In the genomic region with DNA sequence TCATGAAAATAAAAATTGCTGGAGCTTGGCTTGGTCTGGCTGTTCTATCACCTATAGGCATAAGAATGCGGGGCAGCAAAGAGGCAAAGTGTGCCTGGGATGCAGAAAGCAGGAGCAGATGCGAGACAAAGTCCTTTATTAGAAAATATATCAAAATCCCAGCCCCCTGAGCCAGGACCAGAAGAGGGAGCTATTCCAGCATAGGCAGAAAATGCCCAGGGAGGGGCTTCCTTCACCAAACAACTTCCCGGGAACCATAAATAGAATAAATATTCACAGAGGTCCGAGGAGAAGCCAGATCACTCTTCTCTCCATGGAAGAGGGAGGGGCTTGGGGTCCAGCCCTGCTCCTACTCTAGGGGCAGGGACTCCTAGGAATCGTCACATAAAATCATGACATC, we compare ENCODE assay signal across 19 cellular contexts. TPM values are rescaled to one million over a fixed set of nuclear protein-coding genes. Genes with fewer than 3 reads are reported as not detected.
DNase-seq lines count a peak whose midpoint lies in the region; ATAC-seq, FAIRE-seq and TF ChIP-seq lines count a peak whose summit lies in the region.
"Had no signal": no experiment of that assay in that cellular context is flagged by ENCODE, and none has a peak within 500 bp of the region (broad histone marks: within the 10 kb centered on the region; RNA-seq: fewer than 3 reads in every experiment).

No MANE protein-coding gene starts in this region.

- H3K9me3 ChIP-seq in breast epithelium (no peaks in the 10 kb centered on the region), mammary epithelial cell (replicated peaks; ENCODE audit: insufficient read depth, low read length) (no peaks in the 10 kb centered on the region), MM.1S (replicated peaks; ENCODE audit: insufficient read depth, low read length) (no peaks in the 10 kb centered on the region), H1 (ENCODE audit: insufficient read depth in 2 of 2, low read depth in 1 of 2, low read length in 1 of 2) (no peaks in the 10 kb centered on the region), HAP-1 (no peaks in the 10 kb centered on the region)
- H3K9me3 ChIP-seq: gastrocnemius medialis, prostate gland had no signal

- CTCF ChIA-PET in mammary epithelial cell (lab: Charles Lee; ENCODE audit: low non-redundant PET) (interaction anchor here (0.9 kb wide), 1 partner anchor 909 kb away, joined by 5 read pairs; a partner anchor contains a TSS), H1 (lab: Charles Lee; ENCODE audit: partially characterized antibody) (interaction anchor here (0.6 to 2.5 kb wide), 15 partner anchors 9 to 337 kb away, joined by 3 to 10 read pairs (median 3); a partner anchor contains a TSS)

- H3K4me1 ChIP-seq in breast epithelium, result peaks cover 0 to 16% of the 10 kb centered on the region in 2 donors
- H3K4me1 ChIP-seq in mammary epithelial cell (ENCODE audit: insufficient read depth, low read length), result peaks cover 8% of the 10 kb centered on the region
- peaks cover 34% of the 10 kb centered on the region for H3K4me1 ChIP-seq in MM.1S (ENCODE audit: low read length)
- H3K4me1 ChIP-seq in H1 (replicated peaks in 1 of 4; ENCODE audit: control insufficient read depth in 3 of 4, insufficient read depth in 4 of 4, low read length in 3 of 4), result peaks cover 0 to 2% (median under 1%) of the 10 kb centered on the region in 4 experiments; a peak in 3 of 7 replicates
- H3K4me1 ChIP-seq in HAP-1, result peaks cover 4% of the 10 kb centered on the region; the same call in 1 of the 2 replicates
- H3K4me1 ChIP-seq: prostate gland had no signal

- H3K27ac Mint-ChIP-seq in stimulated activated effector memory CD8-positive, alpha-beta T cell treated with anti-CD3 and anti-CD28 coated beads, Interleukin-12 subunit alpha, Interleukin-12 subunit beta, amount 100 ng/mL, for 72 hours, result peak overlapping the region; percentile 99
- H3K27ac Mint-ChIP-seq: stimulated activated naive CD8-positive, alpha-beta T cell treated with anti-CD3 and anti-CD28 coated beads, Interleukin-15, Interleukin-2, amounts not matched to agents 100 ng/mL and 50 ng/mL, for 24 hours had no signal

- dilution Hi-C loops in mammary epithelial cell (cut with HindIII; ENCODE audit: low sequenced_read_pairs), result no loop called here

- no peak overlapping the region for H3K23ac ChIP-seq in H1 (ENCODE audit: insufficient read length)

- intact Hi-C loops in breast epithelium (cut with DNase I; ENCODE audit: low total_unique reads), result no loop called here
- intact Hi-C loops in mammary epithelial cell (cut with micrococcal nuclease), result no loop called here

- peaks cover 4% of the 10 kb centered on the region for H3K79me1 ChIP-seq in H1 (ENCODE audit: low read depth, low read length)

- no peak for TF ChIP-seq EP300 in H1 (IDR thresholded peaks at IDR 0.05; ENCODE audit: borderline replicate concordance in 1 of 2, low read depth in 2 of 2, low read length in 2 of 2)

- peak overlapping the region; percentile 76 to 88 for H3K27ac ChIP-seq in breast epithelium
- H3K27ac ChIP-seq in mammary epithelial cell (ENCODE audit: insufficient read depth, low read depth, low read length), result no peak overlapping the region
- no peak overlapping the region for H3K27ac ChIP-seq in MM.1S (ENCODE audit: low read length)
- no peak overlapping the region for H3K27ac ChIP-seq in H1 (ENCODE audit: low read depth, low read length)
- H3K27ac ChIP-seq: C4-2B had no signal

- H3K36me3 ChIP-seq in breast epithelium, result peaks cover 3% of the 10 kb centered on the region
- peaks cover 23% of the 10 kb centered on the region for H3K36me3 ChIP-seq in mammary epithelial cell (ENCODE audit: insufficient read depth, low read length)
- H3K36me3 ChIP-seq in MM.1S (replicated peaks; ENCODE audit: insufficient read depth, low read length), result peaks cover 43% of the 10 kb centered on the region
- peaks cover 13 to 43% (median 35%) of the 10 kb centered on the region in 4 experiments for H3K36me3 ChIP-seq in H1 (ENCODE audit: control insufficient read depth in 2 of 4, insufficient read depth in 4 of 4, low read length in 3 of 4)
- H3K36me3 ChIP-seq in HAP-1 (replicated peaks), result peaks cover 54% of the 10 kb centered on the region

- DNase-seq in breast epithelium (ENCODE audit: low spot score in 2 of 2), result no peak
- no peak for DNase-seq in mammary epithelial cell
- DNase-seq in MM.1S, result no peak
- DNase-seq in H1 (ENCODE audit: low read depth in 1 of 2, low spot score in 2 of 2), result no peak
- no peak for DNase-seq in stimulated activated effector memory CD8-positive, alpha-beta T cell treated with anti-CD3 and anti-CD28 coated beads, Interleukin-12 subunit alpha, Interleukin-12 subunit beta, amount 100 ng/mL, for 72 hours (ENCODE audit: low spot score in 2 of 2)
- no peak for DNase-seq in stimulated activated CD4-positive, alpha-beta T cell treated with anti-CD3 and anti-CD28 coated beads, Interleukin-12 subunit alpha, Interleukin-12 subunit beta, amount 100 ng/mL, for 4 hours
- DNase-seq in HAP-1 (ENCODE audit: low spot score in 2 of 2), result no peak
- DNase-seq: gastrocnemius medialis; GOT3; NCI-H1092; NCI-H345; stimulated activated CD4-positive, alpha-beta T cell treated with anti-CD3 and anti-CD28 coated beads, Interleukin-4, amount 100 ng/mL, for 1 hour had no signal

- H3K79me2 ChIP-seq in mammary epithelial cell (ENCODE audit: insufficient read depth, low read length) (peaks cover 8% of the 10 kb centered on the region), MM.1S (ENCODE audit: low read length) (peaks cover 57% of the 10 kb centered on the region), H1 (ENCODE audit: control insufficient read depth in 1 of 2, insufficient read depth in 2 of 2, low read length in 2 of 2) (no peaks in the 10 kb centered on the region)

- in situ Hi-C loops in mammary epithelial cell (cut with MboI; ENCODE audit: low sequenced_read_pairs in 2 of 2), result no loop called here
- in situ Hi-C loops in HAP-1 (cut with MboI; ENCODE audit: low sequenced_read_pairs), result no loop called here

- H3K36me3 Mint-ChIP-seq in stimulated activated effector memory CD8-positive, alpha-beta T cell treated with anti-CD3 and anti-CD28 coated beads, Interleukin-12 subunit alpha, Interleukin-12 subunit beta, amount 100 ng/mL, for 72 hours, result peaks cover 87% of the 10 kb centered on the region

- H3K4ac ChIP-seq in H1 (replicated peaks; ENCODE audit: insufficient read length, low read depth, low read length), result no peak overlapping the region

- H3K18ac ChIP-seq in H1 (ENCODE audit: extremely low read depth, low read length), result no peak overlapping the region

- TF ChIP-seq CTCF in breast epithelium (IDR thresholded peaks at IDR 0.05), result no peak
- TF ChIP-seq CTCF in mammary epithelial cell (conservative IDR thresholded peaks at IDR 0.05 in 1 of 2, IDR thresholded peaks at IDR 0.05 in 1 of 2; ENCODE audit: extremely low read depth in 1 of 2, insufficient read depth in 1 of 2, low read depth in 1 of 2, low read length in 2 of 2), result peak in 1 of 2 donors; percentile 16
- peak; percentile 27 for TF ChIP-seq CTCF in MM.1S (IDR thresholded peaks at IDR 0.05; ENCODE audit: low read length)
- TF ChIP-seq CTCF in H1 (IDR thresholded peaks at IDR 0.05; ENCODE audit: control extremely low read depth in 1 of 3, insufficient read depth in 1 of 3, low read depth in 1 of 3, low read length in 3 of 3), result peak; percentile 18 to 28 (median 27); a peak in 3 of 4 replicates

- TF ChIP-seq RAD21 in H1 (IDR thresholded peaks at IDR 0.05 in 1 of 2, conservative IDR thresholded peaks at IDR 0.05 in 1 of 2; ENCODE audit: low read depth in 2 of 2, low read length in 2 of 2), result peak in 1 of 2 experiments; percentile 14; a peak in 1 of 4 replicates

- no peak overlapping the region for H4K91ac ChIP-seq in H1 (replicated peaks; ENCODE audit: insufficient read length, low read length)

- no peak overlapping the region for H3K56ac ChIP-seq in H1 (replicated peaks; ENCODE audit: insufficient read length, low read depth, low read length)

- H2BK15ac ChIP-seq in H1 (ENCODE audit: low read length), result no peak overlapping the region

- no peak overlapping the region for H3K14ac ChIP-seq in H1 (ENCODE audit: insufficient read length)

- H3K23me2 ChIP-seq in H1 (ENCODE audit: low read depth, low read length), result peaks cover 7% of the 10 kb centered on the region; the same call in 1 of the 2 replicates

- H3K4me3 ChIP-seq in breast epithelium (no peak overlapping the region), mammary epithelial cell (replicated peaks in 1 of 3; ENCODE audit: insufficient read depth in 1 of 3, low read depth in 2 of 3, low read length in 3 of 3) (no peak overlapping the region), MM.1S (ENCODE audit: low read length) (no peak overlapping the region), H1 (ENCODE audit: extremely low read depth in 1 of 4, insufficient read depth in 2 of 4, low read depth in 3 of 4, low read length in 4 of 4) (no peak overlapping the region), HAP-1 (no peak overlapping the region)
- H3K4me3 ChIP-seq: gastrocnemius medialis, prostate gland had no signal

- H3K9ac ChIP-seq in mammary epithelial cell (ENCODE audit: insufficient read depth, low read length) (no peak overlapping the region), MM.1S (ENCODE audit: low read length) (no peak overlapping the region), H1 (replicated peaks in 1 of 4; ENCODE audit: extremely low read depth in 1 of 4, low read depth in 3 of 4, low read length in 3 of 4) (no peak overlapping the region)

- no peak for ATAC-seq in stimulated activated effector memory CD8-positive, alpha-beta T cell treated with anti-CD3 and anti-CD28 coated beads, Interleukin-12 subunit alpha, Interleukin-12 subunit beta, amount 100 ng/mL, for 72 hours
- no peak for ATAC-seq in GM19395 (IDR thresholded peaks at IDR 0.05; ENCODE audit: unreplicated experiment)
- ATAC-seq: gastrocnemius medialis had no signal

- H3K4me1 Mint-ChIP-seq in stimulated activated effector memory CD8-positive, alpha-beta T cell treated with anti-CD3 and anti-CD28 coated beads, Interleukin-12 subunit alpha, Interleukin-12 subunit beta, amount 100 ng/mL, for 72 hours, result peaks cover 75% of the 10 kb centered on the region

- H4K5ac ChIP-seq in H1 (ENCODE audit: insufficient read length, low read depth, low read length), result no peak overlapping the region

- no peak overlapping the region for H3K4me3 Mint-ChIP-seq in stimulated activated effector memory CD8-positive, alpha-beta T cell treated with anti-CD3 and anti-CD28 coated beads, Interleukin-12 subunit alpha, Interleukin-12 subunit beta, amount 100 ng/mL, for 72 hours
- H3K4me3 Mint-ChIP-seq: activated naive CD8-positive, alpha-beta T cell; stimulated activated naive CD8-positive, alpha-beta T cell treated with anti-CD3 and anti-CD28 coated beads, Interleukin-15, Interleukin-2, amounts not matched to agents 100 ng/mL and 50 ng/mL, for 24 hours had no signal

- no peaks in the 10 kb centered on the region for H3K27me3 ChIP-seq in breast epithelium
- H3K27me3 ChIP-seq in mammary epithelial cell (ENCODE audit: insufficient read depth, low read length), result no peaks in the 10 kb centered on the region
- no peaks in the 10 kb centered on the region for H3K27me3 ChIP-seq in MM.1S (replicated peaks; ENCODE audit: insufficient read depth, low read length)
- H3K27me3 ChIP-seq in H1 (replicated peaks in 1 of 4; ENCODE audit: control insufficient read depth in 3 of 4, extremely low read depth in 1 of 4, insufficient read depth in 3 of 4, low read length in 3 of 4), result no peaks in the 10 kb centered on the region
- H3K27me3 ChIP-seq in HAP-1 (ENCODE audit: low read depth), result no peaks in the 10 kb centered on the region
- H3K27me3 ChIP-seq: gastrocnemius medialis had no signal

- H3K9me2 ChIP-seq in MM.1S (replicated peaks; ENCODE audit: insufficient read depth, low read length), result no peaks in the 10 kb centered on the region

- peaks cover 44% of the 10 kb centered on the region for H3F3A ChIP-seq in MM.1S (ENCODE audit: insufficient read depth, low read length)

- H2BK5ac ChIP-seq in H1 (ENCODE audit: low read depth, low read length), result no peak overlapping the region

- H4K20me1 ChIP-seq in mammary epithelial cell (ENCODE audit: insufficient read depth, low read length) (no peaks in the 10 kb centered on the region), MM.1S (ENCODE audit: insufficient read depth, low read length) (0 out of 2 replicates have a peak, but pooled peaks cover 6% of the 10 kb centered on the region), H1 (replicated peaks in 1 of 2; ENCODE audit: control insufficient read depth in 1 of 2, insufficient read depth in 2 of 2, low read length in 2 of 2) (peaks cover 0 to 3% of the 10 kb centered on the region in 2 experiments)

- no TSS peak for BruUV-seq in mammary epithelial cell (replicated peaks; lab: Mats Ljungman, UMichigan)

- POLR2A ChIA-PET in H1 (lab: Charles Lee; ENCODE audit: partially characterized antibody), result interaction anchor here (1.0 to 1.8 kb wide), 3 partner anchors 13 to 31 kb away, joined by 3 to 7 read pairs (median 4); a partner anchor contains a TSS

- H2BK12ac ChIP-seq in H1 (ENCODE audit: low read depth, low read length), result no peak overlapping the region

- FAIRE-seq in H1 (lab: Jason Lieb, UNC), result no peak
- FAIRE-seq: G401.6, RCC 7860 had no signal

- no peaks in the 10 kb centered on the region for H3K9me3 Mint-ChIP-seq in stimulated activated effector memory CD8-positive, alpha-beta T cell treated with anti-CD3 and anti-CD28 coated beads, Interleukin-12 subunit alpha, Interleukin-12 subunit beta, amount 100 ng/mL, for 72 hours
- H3K9me3 Mint-ChIP-seq: stimulated activated naive CD8-positive, alpha-beta T cell treated with anti-CD3 and anti-CD28 coated beads, Interleukin-15, Interleukin-2, amounts not matched to agents 100 ng/mL and 50 ng/mL, for 24 hours had no signal

- H2AK5ac ChIP-seq in H1 (ENCODE audit: low read depth, low read length), result no peak overlapping the region

- H2BK20ac ChIP-seq in H1 (ENCODE audit: low read length), result no peak overlapping the region

- H4K8ac ChIP-seq in H1 (ENCODE audit: extremely low read depth, insufficient read depth, low read length), result no peak overlapping the region

- WGBS in mammary epithelial cell (ENCODE audit: low coverage, missing lambda C conversion rate), result 44% methylated on average over 5 of the region's 5 CpGs
- 93% methylated on average over 5 of the region's 5 CpGs; no CpG with 5 or more reads in 1 of the 2 experiments for WGBS in H1 (ENCODE audit: extremely low coverage in 1 of 2, insufficient coverage in 1 of 2, insufficient read length in 1 of 2, insufficient replicate concordance in 2 of 2, low coverage in 1 of 2, low lambda C conversion rate in 2 of 2, missing lambda C conversion rate in 1 of 2), 2 experiments

- H3K4me2 ChIP-seq in mammary epithelial cell (ENCODE audit: insufficient read depth, low read depth, low read length) (no peak overlapping the region), MM.1S (ENCODE audit: low read depth, low read length) (no peak overlapping the region), H1 (ENCODE audit: insufficient read depth in 1 of 2, low read depth in 2 of 2, low read length in 2 of 2) (no peak overlapping the region)

- TF ChIP-seq POLR2A in breast epithelium (IDR thresholded peaks at IDR 0.05) (no peak), H1 (IDR thresholded peaks at IDR 0.05; ENCODE audit: control extremely low read depth in 1 of 2, low read depth in 2 of 2, low read length in 2 of 2) (no peak)

- no peak overlapping the region for H2AFZ ChIP-seq in mammary epithelial cell (ENCODE audit: low read depth, low read length)
- no peak overlapping the region for H2AFZ ChIP-seq in MM.1S (ENCODE audit: low read length)
- H2AFZ ChIP-seq in H1 (ENCODE audit: low read length), result no peak overlapping the region

- no peak overlapping the region for H2BK120ac ChIP-seq in H1 (replicated peaks; ENCODE audit: low read depth, low read length)

RNA-seq across cellular contexts. Expression of a gene that starts 5.0 kb away (rescaled TPM):
- 10 to 100 TPM; 19.5 to 26.8 (median 25.2) TPM for total RNA-seq in breast epithelium
- total RNA-seq in mammary epithelial cell, result 10 to 100 TPM; 13.0 to 15.6 TPM
- 11.8 TPM for polyA plus RNA-seq in mammary epithelial cell
- polyA minus RNA-seq in mammary epithelial cell, result 6.0 TPM
- 32.1 and 40.4 TPM in 2 replicates for total RNA-seq in H1 (2021; fragmentation: NEBNext Ultra II Directional; extraction: Animal tissue kit (Norgen Biotek cat#: 25700))
- 37.7 and 39.4 TPM in 2 replicates for polyA plus RNA-seq in H1 (2011; rRNA removed)
- polyA plus RNA-seq in H1 (2011; cell fraction: cytosol; rRNA removed), result 47.0 TPM
- 127 TPM for polyA plus RNA-seq in H1 (2011; cell fraction: nucleus; rRNA removed)
- polyA plus RNA-seq in H1 (2012, experiment 1 of 2), result 30.2 to 46.4 TPM (median 45.4 TPM) in 4 replicates
- polyA plus RNA-seq in H1 (2012, experiment 2 of 2), result 33.9 TPM
- polyA plus RNA-seq in H1 (2013, experiment 1 of 2), result 21.2 TPM
- 17.9 TPM for polyA plus RNA-seq in H1 (2013, experiment 2 of 2)
- polyA minus RNA-seq in H1 (2011; rRNA and poly(A)+ RNA removed), result 24.6 and 32.8 TPM in 2 replicates
- polyA minus RNA-seq in H1 (2011; cell fraction: cytosol; rRNA and poly(A)+ RNA removed), result 19.6 TPM
- 33.5 TPM for polyA minus RNA-seq in H1 (2011; cell fraction: nucleus; rRNA and poly(A)+ RNA removed)

RNA-seq across cellular contexts. Expression of a gene that starts 6.1 kb away (rescaled TPM):
- total RNA-seq in breast epithelium (10 to 100 TPM; 23.4 to 41.3 (median 29.4) TPM), mammary epithelial cell (10 to 100 TPM; 25.8 to 32.1 TPM)
- polyA plus RNA-seq in mammary epithelial cell (33.8 TPM), H1 (2011; rRNA removed) (43.0 and 61.2 TPM in 2 replicates)
- polyA minus RNA-seq in mammary epithelial cell, result 120 TPM
- 42.3 and 45.5 TPM in 2 replicates for total RNA-seq in H1 (2021; fragmentation: NEBNext Ultra II Directional; extraction: Animal tissue kit (Norgen Biotek cat#: 25700))
- polyA plus RNA-seq in H1 (2011; cell fraction: cytosol; rRNA removed), result 35.7 TPM
- polyA plus RNA-seq in H1 (2011; cell fraction: nucleus; rRNA removed), result 83.1 TPM
- polyA plus RNA-seq in H1 (2012, experiment 1 of 2), result 37.1 to 41.5 TPM (median 37.3 TPM) in 4 replicates
- polyA plus RNA-seq in H1 (2012, experiment 2 of 2), result 65.4 TPM
- polyA plus RNA-seq in H1 (2013, experiment 1 of 2), result 50.7 TPM
- polyA plus RNA-seq in H1 (2013, experiment 2 of 2), result 53.5 TPM
- polyA minus RNA-seq in H1 (2011; rRNA and poly(A)+ RNA removed), result 18.1 and 20.6 TPM in 2 replicates
- polyA minus RNA-seq in H1 (2011; cell fraction: cytosol; rRNA and poly(A)+ RNA removed), result 14.2 TPM
- 15.3 TPM for polyA minus RNA-seq in H1 (2011; cell fraction: nucleus; rRNA and poly(A)+ RNA removed)

RNA-seq across cellular contexts. Expression of a gene that starts 11.9 kb away (rescaled TPM):
- total RNA-seq in breast epithelium (10 to 100 TPM; 11.7 to 26.9 (median 24.9) TPM), mammary epithelial cell (10 to 100 TPM in 1 of 2 donors, 1 to 10 TPM in 1; 6.5 to 16.8 TPM)
- polyA plus RNA-seq in mammary epithelial cell (14.8 TPM), H1 (2011; rRNA removed) (36.3 and 53.5 TPM in 2 replicates)
- polyA minus RNA-seq in mammary epithelial cell, result 14.0 TPM
- 23.9 and 28.2 TPM in 2 replicates for total RNA-seq in H1 (2021; fragmentation: NEBNext Ultra II Directional; extraction: Animal tissue kit (Norgen Biotek cat#: 25700))
- polyA plus RNA-seq in H1 (2011; cell fraction: cytosol; rRNA removed), result 24.7 TPM
- 114 TPM for polyA plus RNA-seq in H1 (2011; cell fraction: nucleus; rRNA removed)
- 23.1 to 27.6 TPM (median 23.8 TPM) in 4 replicates for polyA plus RNA-seq in H1 (2012, experiment 1 of 2)
- 30.6 TPM for polyA plus RNA-seq in H1 (2012, experiment 2 of 2)
- 17.1 TPM for polyA plus RNA-seq in H1 (2013, experiment 1 of 2)
- polyA plus RNA-seq in H1 (2013, experiment 2 of 2), result 16.7 TPM
- polyA minus RNA-seq in H1 (2011; rRNA and poly(A)+ RNA removed), result 17.7 and 18.1 TPM in 2 replicates
- polyA minus RNA-seq in H1 (2011; cell fraction: cytosol; rRNA and poly(A)+ RNA removed), result 18.6 TPM
- 37.9 TPM for polyA minus RNA-seq in H1 (2011; cell fraction: nucleus; rRNA and poly(A)+ RNA removed)

RNA-seq across cellular contexts. Expression of a gene that starts 17.4 kb away (rescaled TPM):
- total RNA-seq in breast epithelium (10 to 100 TPM; 76.0 to 90.3 (median 87.5) TPM), mammary epithelial cell (10 to 100 TPM; 49.2 to 59.3 TPM)
- polyA plus RNA-seq in mammary epithelial cell (103 TPM), H1 (2011; rRNA removed) (60.2 and 102 TPM in 2 replicates)
- polyA minus RNA-seq in mammary epithelial cell, result 57.0 TPM
- total RNA-seq in H1 (2021; fragmentation: NEBNext Ultra II Directional; extraction: Animal tissue kit (Norgen Biotek cat#: 25700)), result 67.8 and 71.0 TPM in 2 replicates
- 127 TPM for polyA plus RNA-seq in H1 (2011; cell fraction: cytosol; rRNA removed)
- 22.6 TPM for polyA plus RNA-seq in H1 (2011; cell fraction: nucleus; rRNA removed)
- 114 to 154 TPM (median 116 TPM) in 4 replicates for polyA plus RNA-seq in H1 (2012, experiment 1 of 2)
- polyA plus RNA-seq in H1 (2012, experiment 2 of 2), result 28.2 TPM
- 51.0 TPM for polyA plus RNA-seq in H1 (2013, experiment 1 of 2)
- 54.6 TPM for polyA plus RNA-seq in H1 (2013, experiment 2 of 2)
- polyA minus RNA-seq in H1 (2011; rRNA and poly(A)+ RNA removed), result 46.6 and 64.7 TPM in 2 replicates
- polyA minus RNA-seq in H1 (2011; cell fraction: cytosol; rRNA and poly(A)+ RNA removed), result 35.9 TPM
- 27.1 TPM for polyA minus RNA-seq in H1 (2011; cell fraction: nucleus; rRNA and poly(A)+ RNA removed)

RNA-seq across cellular contexts. Expression of a gene that starts 27.7 kb away (rescaled TPM):
- 10 to 100 TPM in 2 of 3 donors, 1 to 10 TPM in 1; 4.8 to 85.5 (median 24.6) TPM for total RNA-seq in breast epithelium
- total RNA-seq in mammary epithelial cell, result under 1 TPM; 0.16 to 0.17 TPM
- 0.07 TPM for polyA plus RNA-seq in mammary epithelial cell
- 0.16 TPM for polyA minus RNA-seq in mammary epithelial cell
- 7.2 and 12.4 TPM in 2 replicates for total RNA-seq in H1 (2021; fragmentation: NEBNext Ultra II Directional; extraction: Animal tissue kit (Norgen Biotek cat#: 25700))
- 4.6 and 6.4 TPM in 2 replicates for polyA plus RNA-seq in H1 (2011; rRNA removed)
- polyA plus RNA-seq in H1 (2011; cell fraction: cytosol; rRNA removed), result 3.8 TPM
- polyA plus RNA-seq in H1 (2011; cell fraction: nucleus; rRNA removed), result 8.8 TPM
- polyA plus RNA-seq in H1 (2012, experiment 1 of 2), result 6.1 to 7.9 TPM (median 6.5 TPM) in 4 replicates
- polyA plus RNA-seq in H1 (2012, experiment 2 of 2), result 3.1 TPM
- polyA plus RNA-seq in H1 (2013, experiment 1 of 2), result 5.4 TPM
- polyA plus RNA-seq in H1 (2013, experiment 2 of 2), result 4.8 TPM
- 9.9 and 12.8 TPM in 2 replicates for polyA minus RNA-seq in H1 (2011; rRNA and poly(A)+ RNA removed)
- 11.0 TPM for polyA minus RNA-seq in H1 (2011; cell fraction: cytosol; rRNA and poly(A)+ RNA removed)
- polyA minus RNA-seq in H1 (2011; cell fraction: nucleus; rRNA and poly(A)+ RNA removed), result 15.4 TPM

Comparison
In these comparisons a context has a peak if more than half of its experiments do, and no peak if none do; other contexts are left out.
1. H3K27ac ChIP-seq: peak in breast epithelium (2 of 2); none in mammary epithelial cell (single experiment), MM.1S (single experiment) and H1 (single experiment).
2. CTCF ChIP-seq: peak in MM.1S (single experiment) and H1 (3 of 3); none in breast epithelium (0 of 3).